In the genomic region with DNA sequence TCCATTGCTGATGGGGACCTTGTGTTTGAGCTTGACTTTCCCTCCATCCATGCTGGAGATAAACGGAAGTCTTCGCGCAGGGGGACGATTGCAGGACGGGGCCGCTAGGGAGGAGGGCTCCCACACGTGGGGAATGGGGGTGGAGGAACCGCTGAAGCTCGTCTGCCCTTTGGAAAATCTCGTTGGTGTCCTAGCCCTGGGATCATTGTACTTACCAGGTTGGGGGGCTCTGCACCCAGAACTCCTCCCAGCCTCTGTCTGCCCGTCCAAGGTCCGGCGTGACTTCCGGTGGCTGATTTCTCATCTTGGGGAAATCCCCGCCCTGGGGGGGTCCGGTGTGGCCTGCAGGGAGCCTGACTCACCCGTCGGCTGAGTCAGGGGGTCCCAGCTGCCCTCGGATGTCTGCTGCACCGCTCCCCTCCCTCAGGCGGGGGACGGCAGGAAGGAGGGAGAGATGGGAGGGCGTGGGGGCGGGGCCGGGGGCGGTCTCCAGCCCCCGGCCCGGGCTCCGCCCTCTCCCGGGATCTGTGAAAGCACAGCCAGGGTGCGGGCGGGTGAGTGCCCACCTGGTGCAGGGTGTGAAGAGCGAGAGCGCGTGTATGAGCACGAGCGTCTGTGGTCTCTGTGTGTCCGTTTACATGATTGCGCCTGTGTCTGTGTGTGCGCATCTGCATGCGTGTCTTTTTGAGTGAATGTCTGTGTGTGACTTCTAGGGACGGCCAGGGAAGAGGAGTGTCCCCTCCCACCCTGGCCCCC, we compare ENCODE assay signal across 8 cellular contexts. TPM values are rescaled to one million over a fixed set of nuclear protein-coding genes. Genes with fewer than 3 reads are reported as not detected.
A peak's percentile ranks its signal among the peaks of the same experiment; 100 is the strongest.
DNase-seq lines count a peak whose midpoint lies in the region; ATAC-seq and TF ChIP-seq lines count a peak whose summit lies in the region.

No MANE protein-coding gene starts in this region.

- H3K36me3 ChIP-seq in cardiac muscle cell, result no peaks in the 10 kb centered on the region

- H3K4me1 ChIP-seq in cardiac muscle cell (ENCODE audit: low read depth), result no peaks in the 10 kb centered on the region

- H3K27ac ChIP-seq in cardiac muscle cell, result no peak overlapping the region

- ATAC-seq in HG03175 (IDR thresholded peaks at IDR 0.05; ENCODE audit: unreplicated experiment), result peak; percentile 39
- ATAC-seq in HG03108 (IDR thresholded peaks at IDR 0.05; ENCODE audit: unreplicated experiment), result no peak
- no peak for ATAC-seq in GM18520 (IDR thresholded peaks at IDR 0.05; ENCODE audit: unreplicated experiment)

- peak overlapping the region; percentile 88 for H3K4me3 ChIP-seq in cardiac muscle cell

- peaks cover 36% of the 10 kb centered on the region for H3K27me3 ChIP-seq in cardiac muscle cell

- TF ChIP-seq CTCF in GM12873 (IDR thresholded peaks at IDR 0.05; ENCODE audit: insufficient read depth, low read depth, low read length, missing control alignments) (peak; percentile 29), cardiac muscle cell (IDR thresholded peaks at IDR 0.05; ENCODE audit: low read depth, low read length) (peak; percentile 10)

- no peaks in the 10 kb centered on the region for H3K9me3 ChIP-seq in cardiac muscle cell (ENCODE audit: low read depth)

- DNase-seq in SHP77 (lab: John Stamatoyannopoulos, UW), result peak; percentile 47 to 77
- peak; percentile 69 for DNase-seq in activated gamma-delta T cell treated with anti-CD3 and anti-CD28 coated beads, Interleukin-2, amount 50 U/mL, for 16 hours (ENCODE audit: low read depth)
- peak; percentile 58 to 76 for DNase-seq in cardiac muscle cell (ENCODE audit: low read depth in 1 of 2, low spot score in 1 of 2)
- peak; percentile 74 for DNase-seq in renal cortical epithelial cell (ENCODE audit: low read depth)

RNA-seq across cellular contexts. Expression of gene PIK3CD, which starts 35.8 kb away (rescaled TPM):
- total RNA-seq in cardiac muscle cell (4.7 and 7.9 TPM in 2 replicates), renal cortical epithelial cell (18.4 and 29.5 TPM in 2 replicates)
- 3.0 and 6.5 TPM in 2 replicates for polyA plus RNA-seq in cardiac muscle cell
